ENCODE assay signal across 10 cellular contexts in the genomic region with DNA sequence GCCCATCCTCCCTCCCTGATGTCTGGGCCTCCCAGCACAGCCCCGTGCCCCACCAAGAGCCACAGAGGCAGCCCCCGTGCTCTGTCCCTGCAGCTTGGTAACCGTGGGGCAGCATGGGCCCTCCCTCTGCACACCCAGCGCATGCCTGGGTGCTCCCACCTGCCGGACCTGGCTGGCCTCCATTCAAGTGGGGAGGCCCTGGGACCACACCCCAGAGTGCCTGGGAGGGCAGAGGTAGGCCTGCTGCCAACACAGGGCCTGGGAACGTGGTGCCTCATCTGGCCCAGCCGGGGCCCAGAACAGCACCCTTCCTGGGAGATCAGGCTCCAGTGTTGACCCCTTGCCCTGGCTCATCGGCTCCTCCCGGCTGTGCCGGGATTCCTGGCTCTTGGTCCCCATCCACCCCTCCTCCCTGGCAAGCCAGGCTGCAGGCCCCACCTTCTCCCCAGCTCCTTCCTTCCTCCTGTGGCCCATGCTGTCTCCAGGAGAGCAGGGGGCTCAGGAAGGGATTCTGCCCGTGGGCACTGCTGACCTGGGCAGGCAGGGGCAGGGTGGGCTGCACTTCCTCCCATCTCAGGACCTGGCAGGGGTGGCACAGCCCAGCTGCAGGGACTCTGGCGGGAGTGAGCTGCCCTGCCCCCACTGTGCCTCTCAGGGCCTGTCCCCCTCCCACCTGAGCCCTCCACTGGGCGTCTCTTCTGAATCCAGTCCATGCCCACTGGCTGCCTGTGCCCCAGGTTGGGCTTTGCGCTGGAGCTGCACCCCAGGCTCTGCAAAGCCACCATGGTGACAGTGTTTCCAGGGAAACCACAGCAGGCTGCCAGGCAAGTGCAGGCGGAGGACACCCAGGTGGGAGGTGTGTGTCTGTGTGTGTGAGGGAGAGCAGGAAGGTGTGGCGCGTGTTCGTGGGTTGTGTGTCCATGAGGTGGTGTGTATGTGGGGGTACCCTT. TPM values are rescaled to one million over a fixed set of nuclear protein-coding genes. Genes with fewer than 3 reads are reported as not detected.
DNase-seq lines count a peak whose midpoint lies in the region; ATAC-seq and TF ChIP-seq lines count a peak whose summit lies in the region.
"Had no signal": no experiment of that assay in that cellular context is flagged by ENCODE, and none has a peak within 500 bp of the region (broad histone marks: within the 10 kb centered on the region; RNA-seq: fewer than 3 reads in every experiment).

No MANE protein-coding gene starts in this region.

- no peaks in the 10 kb centered on the region for H3K27me3 Mint-ChIP-seq in type B pancreatic cell
- H3K27me3 Mint-ChIP-seq in activated T-helper 1 cell treated with anti-CD3 and anti-CD28 coated beads, Interleukin-12 subunit alpha, Interleukin-12 subunit beta, Interleukin-2, Interleukin-4 antibody, amounts not matched to agents 30 ng/mL and 10 ng/mL and 1 ng/mL, durations not matched to agents 14 hours and 24 hours and 36 hours (ENCODE audit: insufficient read depth): no peaks in the 10 kb centered on the region

- intact Hi-C loops in Right ventricle myocardium superior (cut with DNase I): no loop called here
- intact Hi-C loops in left ventricle myocardium inferior (cut with micrococcal nuclease): no loop called here
- intact Hi-C loops in activated T-helper 1 cell treated with anti-CD3 and anti-CD28 coated beads, Interleukin-12 subunit alpha, Interleukin-12 subunit beta, Interleukin-2, Interleukin-4 antibody, amounts not matched to agents 30 ng/mL and 10 ng/mL and 1 ng/mL, durations not matched to agents 14 hours and 24 hours and 36 hours (cut with micrococcal nuclease): no loop called here

- H3K9me3 Mint-ChIP-seq in type B pancreatic cell: no peaks in the 10 kb centered on the region
- no peaks in the 10 kb centered on the region for H3K9me3 Mint-ChIP-seq in activated T-helper 1 cell treated with anti-CD3 and anti-CD28 coated beads, Interleukin-12 subunit alpha, Interleukin-12 subunit beta, Interleukin-2, Interleukin-4 antibody, amounts not matched to agents 30 ng/mL and 10 ng/mL and 1 ng/mL, durations not matched to agents 14 hours and 24 hours and 36 hours

- H3K27ac Mint-ChIP-seq in type B pancreatic cell: peak overlapping the region; percentile 51
- H3K27ac Mint-ChIP-seq in activated T-helper 1 cell treated with anti-CD3 and anti-CD28 coated beads, Interleukin-12 subunit alpha, Interleukin-12 subunit beta, Interleukin-2, Interleukin-4 antibody, amounts not matched to agents 30 ng/mL and 10 ng/mL and 1 ng/mL, durations not matched to agents 14 hours and 24 hours and 36 hours: no peak overlapping the region

- TF ChIP-seq CTCF in left ventricle myocardium inferior (IDR thresholded peaks at IDR 0.05; ENCODE audit: borderline replicate concordance) (no peak), type B pancreatic cell (conservative IDR thresholded peaks at IDR 0.05) (no peak), suprapubic skin (IDR thresholded peaks at IDR 0.05) (no peak)

- no peaks in the 10 kb centered on the region for H3K36me3 Mint-ChIP-seq in type B pancreatic cell
- H3K36me3 Mint-ChIP-seq in activated T-helper 1 cell treated with anti-CD3 and anti-CD28 coated beads, Interleukin-12 subunit alpha, Interleukin-12 subunit beta, Interleukin-2, Interleukin-4 antibody, amounts not matched to agents 30 ng/mL and 10 ng/mL and 1 ng/mL, durations not matched to agents 14 hours and 24 hours and 36 hours (ENCODE audit: low read depth): no peaks in the 10 kb centered on the region

- peaks cover 10% of the 10 kb centered on the region for H3K4me1 Mint-ChIP-seq in type B pancreatic cell (ENCODE audit: unreplicated experiment)
- peaks cover 6% of the 10 kb centered on the region for H3K4me1 Mint-ChIP-seq in activated T-helper 1 cell treated with anti-CD3 and anti-CD28 coated beads, Interleukin-12 subunit alpha, Interleukin-12 subunit beta, Interleukin-2, Interleukin-4 antibody, amounts not matched to agents 30 ng/mL and 10 ng/mL and 1 ng/mL, durations not matched to agents 14 hours and 24 hours and 36 hours (ENCODE audit: low read depth)

- no peaks in the 10 kb centered on the region for H3K9me3 ChIP-seq in left ventricle myocardium inferior (replicated peaks)
- no peaks in the 10 kb centered on the region for H3K9me3 ChIP-seq in suprapubic skin

- WGBS in suprapubic skin: 27% methylated on average over 16 of the region's 18 CpGs

- no peak for TF ChIP-seq POLR2A in suprapubic skin (IDR thresholded peaks at IDR 0.05)

- H3K4me1 ChIP-seq in left ventricle myocardium inferior (peaks cover 9% of the 10 kb centered on the region), suprapubic skin (peaks cover 13% of the 10 kb centered on the region)

- H3K4me3 Mint-ChIP-seq in type B pancreatic cell: peak overlapping the region; percentile 15
- no peak overlapping the region for H3K4me3 Mint-ChIP-seq in activated T-helper 1 cell treated with anti-CD3 and anti-CD28 coated beads, Interleukin-12 subunit alpha, Interleukin-12 subunit beta, Interleukin-2, Interleukin-4 antibody, amounts not matched to agents 30 ng/mL and 10 ng/mL and 1 ng/mL, durations not matched to agents 14 hours and 24 hours and 36 hours

- H3K36me3 ChIP-seq in left ventricle myocardium inferior (no peaks in the 10 kb centered on the region), suprapubic skin (no peaks in the 10 kb centered on the region)

- peak; percentile 16 for ATAC-seq in Right ventricle myocardium superior (ENCODE audit: poor library complexity)

- H3K27me3 ChIP-seq in left ventricle myocardium inferior (ENCODE audit: low read depth) (no peaks in the 10 kb centered on the region), suprapubic skin (no peaks in the 10 kb centered on the region)

- H3K27ac ChIP-seq in left ventricle myocardium inferior (replicated peaks): no peak overlapping the region
- H3K27ac ChIP-seq in suprapubic skin: no peak overlapping the region

- no peak for TF ChIP-seq EP300 in suprapubic skin (IDR thresholded peaks at IDR 0.05)

- no peak for DNase-seq in Right ventricle myocardium superior
- no peak for DNase-seq in left ventricle myocardium inferior
- DNase-seq in NCI-H345 treated with DMSO at 0.1 percent for 48 hours (lab: John Stamatoyannopoulos, UW; ENCODE audit: unreplicated experiment): peak; percentile 85
- DNase-seq in left kidney (ENCODE audit: low read depth, low spot score): peak; percentile 81
- no peak for DNase-seq in type B pancreatic cell (ENCODE audit: extremely low spot score, unreplicated experiment)
- no peak for DNase-seq in ureter (ENCODE audit: low spot score)
- no peak for DNase-seq in suprapubic skin (ENCODE audit: low spot score in 2 of 2)
- no peak for DNase-seq in activated T-helper 1 cell treated with anti-CD3 and anti-CD28 coated beads, Interleukin-12 subunit alpha, Interleukin-12 subunit beta, Interleukin-2, Interleukin-4 antibody, amounts not matched to agents 30 ng/mL and 10 ng/mL and 1 ng/mL, durations not matched to agents 14 hours and 24 hours and 36 hours (ENCODE audit: low spot score)
- DNase-seq: NCI-H187 had no signal

- H3K4me3 ChIP-seq in left ventricle myocardium inferior (no peak overlapping the region), suprapubic skin (no peak overlapping the region)
- H3K4me3 ChIP-seq: smooth muscle cell had no signal

RNA-seq across cellular contexts. Expression of a gene that starts 32.6 kb away (rescaled TPM):
- total RNA-seq in Right ventricle myocardium superior (23.0 TPM), left ventricle myocardium inferior (17.2 TPM), type B pancreatic cell (ENCODE audit: low replicate concordance) (22.6 and 41.4 TPM in 2 replicates), ureter (46.0 TPM), suprapubic skin (10 to 100 TPM; 15.2 to 19.4 (median 18.3) TPM)
- 4.1 and 4.8 TPM in 2 replicates for total RNA-seq in activated T-helper 1 cell treated with anti-CD3 and anti-CD28 coated beads, Interleukin-12 subunit alpha, Interleukin-12 subunit beta, Interleukin-2, Interleukin-4 antibody, amounts not matched to agents 30 ng/mL and 10 ng/mL and 1 ng/mL, durations not matched to agents 14 hours and 24 hours and 36 hours

Comparison
In these comparisons a context has a peak if more than half of its experiments do, and no peak if none do; other contexts are left out.
1. DNase-seq: peak in NCI-H345 treated with DMSO at 0.1 percent for 48 hours (single experiment) and left kidney (single experiment); none in Right ventricle myocardium superior (single experiment), left ventricle myocardium inferior (single experiment), type B pancreatic cell (single experiment), ureter (single experiment), suprapubic skin (0 of 2) and activated T-helper 1 cell treated with anti-CD3 and anti-CD28 coated beads, Interleukin-12 subunit alpha, Interleukin-12 subunit beta, Interleukin-2, Interleukin-4 antibody, amounts not matched to agents 30 ng/mL and 10 ng/mL and 1 ng/mL, durations not matched to agents 14 hours and 24 hours and 36 hours (single experiment).